In genomic region chr7:130394421-130395188, GRCh38 we compare ENCODE assay signal across 13 cellular contexts. TPM values are rescaled to one million over a fixed set of nuclear protein-coding genes. Genes with fewer than 3 reads are reported as not detected.
DNase-seq lines count a peak whose midpoint lies in the region; ATAC-seq and TF ChIP-seq lines count a peak whose summit lies in the region.
"Had no signal": no experiment of that assay in that cellular context is flagged by ENCODE, and none has a peak within 500 bp of the region (broad histone marks: within the 10 kb centered on the region; RNA-seq: fewer than 3 reads in every experiment).

No MANE protein-coding gene starts in this region.

- H3K27me3 Mint-ChIP-seq in activated T-cell treated with anti-CD3 and anti-CD28 coated beads, Interleukin-2, amount 50 U/mL, for 24 hours = no peaks in the 10 kb centered on the region
- H3K27me3 Mint-ChIP-seq in naive thymus-derived CD8-positive, alpha-beta T cell = no peaks in the 10 kb centered on the region

- H3K9ac ChIP-seq in Loucy (ENCODE audit: low read depth, low read length, poor library complexity, severe bottlenecking) = peak overlapping the region; percentile 47

- TF ChIP-seq CTCF in Loucy (conservative IDR thresholded peaks at IDR 0.05; ENCODE audit: low read length) = peak; percentile 27; the same call in 1 of the 2 replicates

- H3K4me1 ChIP-seq in Loucy (ENCODE audit: insufficient read depth, low read length, poor library complexity, severe bottlenecking) = peaks cover 45% of the 10 kb centered on the region

- peak overlapping the region; percentile 84 for H3K27ac Mint-ChIP-seq in activated T-cell treated with anti-CD3 and anti-CD28 coated beads, Interleukin-2, amount 50 U/mL, for 24 hours
- peak overlapping the region; percentile 92 to 99 (median 97) for H3K27ac Mint-ChIP-seq in naive thymus-derived CD8-positive, alpha-beta T cell

- no peaks in the 10 kb centered on the region for H3K36me3 ChIP-seq in Loucy (ENCODE audit: insufficient read depth, low read length)

- H3K4me3 ChIP-seq in Loucy (ENCODE audit: low read length, poor library complexity, severe bottlenecking) = peak overlapping the region; percentile 53

- peak overlapping the region; percentile 35 for H3K4me3 Mint-ChIP-seq in activated T-cell treated with anti-CD3 and anti-CD28 coated beads, Interleukin-2, amount 50 U/mL, for 24 hours
- peak overlapping the region; percentile 78 to 92 (median 88) for H3K4me3 Mint-ChIP-seq in naive thymus-derived CD8-positive, alpha-beta T cell

- DNase-seq in CMK (ENCODE audit: low read depth) (peak; percentile 91), EL (no peak), GM19238 (ENCODE audit: insufficient read length, low spot score) (no peak), NCI-H2171 (lab: John Stamatoyannopoulos, UW) (no peak), RKO (ENCODE audit: low spot score) (no peak)
- DNase-seq in activated T-cell treated with anti-CD3 and anti-CD28 coated beads, Interleukin-2, amount 50 U/mL, for 24 hours = no peak
- peak in 9 of 10 donors; percentile 23 to 81 (median 58) for DNase-seq in naive thymus-derived CD8-positive, alpha-beta T cell
- DNase-seq: effector CD4-positive, alpha-beta T cell; NCI-H2029 had no signal

- no peaks in the 10 kb centered on the region for H3K79me2 ChIP-seq in Loucy (ENCODE audit: insufficient read depth, low read length)

- H4K20me1 ChIP-seq in Loucy (ENCODE audit: insufficient read depth, low read length, poor library complexity, severe bottlenecking) = no peaks in the 10 kb centered on the region

- H3K4me1 Mint-ChIP-seq in activated T-cell treated with anti-CD3 and anti-CD28 coated beads, Interleukin-2, amount 50 U/mL, for 24 hours (ENCODE audit: low read depth) = peaks cover 28% of the 10 kb centered on the region
- peaks cover 22 to 50% (median 36%) of the 10 kb centered on the region in 4 donors for H3K4me1 Mint-ChIP-seq in naive thymus-derived CD8-positive, alpha-beta T cell

- no peaks in the 10 kb centered on the region for H3K27me3 ChIP-seq in Loucy (ENCODE audit: insufficient read depth, low read length, poor library complexity, severe bottlenecking)

- H3K9me3 Mint-ChIP-seq in activated T-cell treated with anti-CD3 and anti-CD28 coated beads, Interleukin-2, amount 50 U/mL, for 24 hours = no peaks in the 10 kb centered on the region
- H3K9me3 Mint-ChIP-seq in naive thymus-derived CD8-positive, alpha-beta T cell = no peaks in the 10 kb centered on the region

- H3K9me3 ChIP-seq in Loucy (ENCODE audit: insufficient read depth, low read depth, low read length) = no peaks in the 10 kb centered on the region

- POLR2A ChIA-PET in naive thymus-derived CD8-positive, alpha-beta T cell (lab: Charles Lee) = interaction anchor here (0.6 to 1.7 kb wide), 23 partner anchors 9 to 1172 kb away, joined by 3 to 16 read pairs (median 4); partner anchors contain the start of genes CEP41 and TMEM209

- peak overlapping the region; percentile 70 for H3K4me2 ChIP-seq in Loucy (ENCODE audit: low read depth, low read length, poor library complexity, severe bottlenecking)

- no peaks in the 10 kb centered on the region for H3K9me2 ChIP-seq in Loucy (replicated peaks; ENCODE audit: low read depth, low read length)

- H3F3A ChIP-seq in Loucy (ENCODE audit: low read depth) = peaks cover 3% of the 10 kb centered on the region; the same call in 1 of the 2 replicates

- ATAC-seq in naive thymus-derived CD8-positive, alpha-beta T cell = peak; percentile 99

- H3K36me3 Mint-ChIP-seq in activated T-cell treated with anti-CD3 and anti-CD28 coated beads, Interleukin-2, amount 50 U/mL, for 24 hours (ENCODE audit: low read depth) = peaks cover 22% of the 10 kb centered on the region
- H3K36me3 Mint-ChIP-seq in naive thymus-derived CD8-positive, alpha-beta T cell = peaks cover 4 to 27% (median 25%) of the 10 kb centered on the region in 3 donors

- H2AFZ ChIP-seq in Loucy (ENCODE audit: low read length) = peak overlapping the region; percentile 45; the same call in 1 of the 2 replicates

RNA-seq across cellular contexts. Expression of gene CPA1, which starts 14.3 kb away (rescaled TPM):
- total RNA-seq in naive thymus-derived CD8-positive, alpha-beta T cell = not detected
- polyA plus RNA-seq in naive thymus-derived CD8-positive, alpha-beta T cell = under 1 TPM in 1 of 3 donors, not detected in 2; 0.26 TPM
- total RNA-seq: H1, SK-MEL-5, ureter had no signal
- polyA plus RNA-seq: H1 had no signal

RNA-seq across cellular contexts. Expression of gene CEP41, which starts 46.2 kb away (rescaled TPM):
- 10 to 100 TPM; 23.8 to 25.3 TPM for total RNA-seq in naive thymus-derived CD8-positive, alpha-beta T cell
- 10 to 100 TPM; 54.8 to 74.5 (median 61.0) TPM for polyA plus RNA-seq in naive thymus-derived CD8-positive, alpha-beta T cell

RNA-seq across cellular contexts. Expression of gene CPA5, which starts 50.0 kb away (rescaled TPM):
- 10 to 100 TPM in 1 of 2 experiments, 1 to 10 TPM in 1; 9.4 to 14.7 TPM for total RNA-seq in naive thymus-derived CD8-positive, alpha-beta T cell
- 100 to 1,000 TPM in 1 of 3 donors, 10 to 100 TPM in 2; 56.8 to 159 (median 69.2) TPM for polyA plus RNA-seq in naive thymus-derived CD8-positive, alpha-beta T cell
- total RNA-seq: H1, SK-MEL-5 had no signal

Comparison
In these comparisons a context has a peak if more than half of its experiments do, and no peak if none do; other contexts are left out.
1. DNase-seq: peak in CMK (single experiment) and naive thymus-derived CD8-positive, alpha-beta T cell (9 of 10); none in activated T-cell treated with anti-CD3 and anti-CD28 coated beads, Interleukin-2, amount 50 U/mL, for 24 hours (single experiment), EL (single experiment), GM19238 (single experiment), NCI-H2171 (single experiment) and RKO (single experiment).